9 cellular contexts compared by ENCODE assay signal in the genomic region with DNA sequence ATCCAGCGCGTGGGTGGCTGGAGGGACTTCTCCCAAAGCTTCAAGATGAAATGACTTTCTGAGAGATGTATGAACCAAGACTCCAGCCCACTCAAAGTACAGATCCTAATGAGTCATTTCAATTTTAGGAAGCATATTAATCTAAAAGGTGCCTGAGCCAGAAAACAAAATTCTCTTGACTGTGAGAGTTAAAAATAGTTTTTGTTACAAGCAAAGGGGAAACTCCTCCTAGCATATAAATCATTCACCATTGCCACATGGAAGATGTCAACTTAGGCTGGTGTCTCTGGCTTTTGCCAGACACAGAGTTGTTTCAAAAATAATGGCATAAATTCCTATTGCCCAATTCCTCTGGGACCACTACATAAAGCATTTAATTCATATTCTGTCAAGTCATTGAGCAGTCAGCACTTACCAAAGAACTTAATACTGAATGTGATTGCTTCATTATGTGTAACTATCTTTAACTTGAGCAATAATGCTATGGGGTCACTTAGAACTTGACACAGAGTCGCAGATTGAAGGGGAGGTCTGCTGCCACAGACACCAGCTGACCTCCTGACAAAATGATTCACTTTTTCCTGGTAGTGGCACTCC.
DNase-seq lines count a peak whose midpoint lies in the region; ATAC-seq and TF ChIP-seq lines count a peak whose summit lies in the region.
"Had no signal": no experiment of that assay in that cellular context is flagged by ENCODE, and none has a peak within 500 bp of the region (broad histone marks: within the 10 kb centered on the region; RNA-seq: fewer than 3 reads in every experiment).

No MANE protein-coding gene starts in this region.

- peak in 1 of 5 donors; percentile 41 for DNase-seq in heart left ventricle
- DNase-seq in right atrium auricular region (ENCODE audit: low spot score), result no peak
- peak; percentile 41 for DNase-seq in adipocyte (ENCODE audit: low read depth)
- DNase-seq in putamen (ENCODE audit: low spot score), result peak; percentile 69
- DNase-seq in cerebellar cortex (ENCODE audit: low spot score), result no peak
- DNase-seq in Caco-2, result no peak
- DNase-seq in CD4-positive, alpha-beta T cell, result no peak

- H3K27me3 Mint-ChIP-seq in Caco-2 (ENCODE audit: insufficient read depth, unreplicated experiment), result peaks cover 8% of the 10 kb centered on the region
- no peaks in the 10 kb centered on the region for H3K27me3 Mint-ChIP-seq in CD4-positive, alpha-beta T cell

- H3K36me3 ChIP-seq in heart left ventricle, result no peaks in the 10 kb centered on the region
- no peaks in the 10 kb centered on the region for H3K36me3 ChIP-seq in right atrium auricular region
- H3K36me3 ChIP-seq in adipocyte (ENCODE audit: control insufficient read depth, insufficient read depth, low read length, severe bottlenecking), result no peaks in the 10 kb centered on the region
- H3K36me3 ChIP-seq in Caco-2 (ENCODE audit: control insufficient read depth, insufficient read depth, low read length), result no peaks in the 10 kb centered on the region

- BruUV-seq in Caco-2 (replicated peaks; lab: Mats Ljungman, UMichigan), result no TSS peak

- CTCF ChIA-PET in Caco-2 (lab: Charles Lee), result no interaction called here
- CTCF ChIA-PET in CD4-positive, alpha-beta T cell (lab: Charles Lee), result no interaction called here

- no peak overlapping the region for H3K4me3 ChIP-seq in heart left ventricle
- no peak overlapping the region for H3K4me3 ChIP-seq in right atrium auricular region
- peak overlapping the region; percentile 58 for H3K4me3 ChIP-seq in adipocyte (ENCODE audit: low read length)
- H3K4me3 ChIP-seq in Caco-2 (ENCODE audit: low read depth, low read length), result no peak overlapping the region

- H3K4me1 Mint-ChIP-seq in Caco-2 (ENCODE audit: low read depth, unreplicated experiment), result no peaks in the 10 kb centered on the region
- H3K4me1 Mint-ChIP-seq in CD4-positive, alpha-beta T cell (ENCODE audit: low read depth), result peaks cover 10% of the 10 kb centered on the region

- H3K4me1 ChIP-seq in heart left ventricle, result peaks cover 0 to 19% (median 11%) of the 10 kb centered on the region in 12 donors
- peaks cover 0 to 21% of the 10 kb centered on the region in 2 donors for H3K4me1 ChIP-seq in right atrium auricular region
- H3K4me1 ChIP-seq in adipocyte (ENCODE audit: control insufficient read depth, insufficient read depth, low read length), result peaks cover 35% of the 10 kb centered on the region
- H3K4me1 ChIP-seq in Caco-2, result no peaks in the 10 kb centered on the region
- H3K4me1 ChIP-seq: parathyroid adenoma had no signal

- no peak overlapping the region for H3K27ac Mint-ChIP-seq in Caco-2 (ENCODE audit: unreplicated experiment)
- no peak overlapping the region for H3K27ac Mint-ChIP-seq in CD4-positive, alpha-beta T cell

- intact Hi-C loops in heart left ventricle (cut with DNase I) (no loop called here), Caco-2 (cut with micrococcal nuclease; ENCODE audit: unreplicated experiment) (no loop called here)
- intact Hi-C loops in CD4-positive, alpha-beta T cell (cut with DNase I, micrococcal nuclease), result no loop called here

- no peaks in the 10 kb centered on the region for H3K9me3 Mint-ChIP-seq in Caco-2 (ENCODE audit: unreplicated experiment)
- H3K9me3 Mint-ChIP-seq in CD4-positive, alpha-beta T cell, result no peaks in the 10 kb centered on the region

- POLR2A ChIA-PET in Caco-2 (lab: Charles Lee), result no interaction called here
- POLR2A ChIA-PET in CD4-positive, alpha-beta T cell (lab: Charles Lee), result no interaction called here

- ATAC-seq in heart left ventricle (peak in 3 of 4 donors; percentile 47 to 83 (median 59)), HG03135 (IDR thresholded peaks at IDR 0.05; ENCODE audit: unreplicated experiment) (peak; percentile 38)
- no peak for ATAC-seq in CD4-positive, alpha-beta T cell (ENCODE audit: poor library complexity)

- no peak overlapping the region for H3K4me3 Mint-ChIP-seq in Caco-2 (ENCODE audit: unreplicated experiment)
- no peak overlapping the region for H3K4me3 Mint-ChIP-seq in CD4-positive, alpha-beta T cell

- no peak for TF ChIP-seq POLR2A in heart left ventricle (IDR thresholded peaks at IDR 0.05)

- TF ChIP-seq CTCF in heart left ventricle (IDR thresholded peaks at IDR 0.05) (no peak), right atrium auricular region (IDR thresholded peaks at IDR 0.05) (no peak), Caco-2 (IDR thresholded peaks at IDR 0.05; ENCODE audit: insufficient read depth in 1 of 2, low read depth in 1 of 2, low read length in 1 of 2, severe bottlenecking in 1 of 2, unreplicated experiment in 1 of 2) (no peak)
- TF ChIP-seq CTCF in CD4-positive, alpha-beta T cell (IDR thresholded peaks at IDR 0.05), result no peak

- no peaks in the 10 kb centered on the region for H3K36me3 Mint-ChIP-seq in Caco-2 (ENCODE audit: insufficient read depth, unreplicated experiment)
- no peaks in the 10 kb centered on the region for H3K36me3 Mint-ChIP-seq in CD4-positive, alpha-beta T cell (ENCODE audit: low read depth)

- H3K27ac ChIP-seq in heart left ventricle (peak overlapping the region in 7 of 12 donors; percentile 1 to 49 (median 20)), right atrium auricular region (peak overlapping the region in 1 of 2 donors; percentile 27)
- H3K27ac ChIP-seq in CD4-positive, alpha-beta T cell (ENCODE audit: low read depth, low read length), result no peak overlapping the region
- H3K27ac ChIP-seq: parathyroid adenoma had no signal

- WGBS in heart left ventricle, 4 donors, result 35 to 54% (median 44%) methylated on average over 3 of the region's 3 CpGs

- H3K9ac ChIP-seq in adipocyte (ENCODE audit: low read length), result peak overlapping the region; percentile 62
- H3K9ac ChIP-seq: parathyroid adenoma had no signal

- no peaks in the 10 kb centered on the region for H3K27me3 ChIP-seq in heart left ventricle
- no peaks in the 10 kb centered on the region for H3K27me3 ChIP-seq in right atrium auricular region
- no peaks in the 10 kb centered on the region for H3K27me3 ChIP-seq in adipocyte (replicated peaks; ENCODE audit: control insufficient read depth, insufficient read depth, low read length)
- H3K27me3 ChIP-seq in Caco-2 (replicated peaks; ENCODE audit: control insufficient read depth, insufficient read depth, low read length), result no peaks in the 10 kb centered on the region
- no peaks in the 10 kb centered on the region for H3K27me3 ChIP-seq in CD4-positive, alpha-beta T cell (ENCODE audit: control insufficient read depth, insufficient read depth, low read length)

- H3K9me3 ChIP-seq in heart left ventricle (no peaks in the 10 kb centered on the region), right atrium auricular region (no peaks in the 10 kb centered on the region), adipocyte (ENCODE audit: control insufficient read depth, low read length) (no peaks in the 10 kb centered on the region), Caco-2 (no peaks in the 10 kb centered on the region)
- no peaks in the 10 kb centered on the region for H3K9me3 ChIP-seq in CD4-positive, alpha-beta T cell (ENCODE audit: control insufficient read depth, low read length)

Comparison
In these comparisons a context has a peak if more than half of its experiments do, and no peak if none do; other contexts are left out.
1. DNase-seq: peak in adipocyte (single experiment) and putamen (single experiment); none in right atrium auricular region (single experiment), cerebellar cortex (single experiment), Caco-2 (0 of 2) and CD4-positive, alpha-beta T cell (0 of 10).